Comparison of ENCODE assay signal across 10 cellular contexts in genomic region chr2:37653093-37653492, GRCh38. TPM values are rescaled to one million over a fixed set of nuclear protein-coding genes. Genes with fewer than 3 reads are reported as not detected.
DNase-seq lines count a peak whose midpoint lies in the region; TF ChIP-seq lines count a peak whose summit lies in the region.
"Had no signal": no experiment of that assay in that cellular context is flagged by ENCODE, and none has a peak within 500 bp of the region (broad histone marks: within the 10 kb centered on the region; RNA-seq: fewer than 3 reads in every experiment).

No MANE protein-coding gene starts in this region.

- peak overlapping the region; percentile 48 for H3K9ac ChIP-seq in OCI-LY3 (ENCODE audit: low read length)

- peaks cover 0 to 3% of the 10 kb centered on the region in 2 donors for H3K27me3 Mint-ChIP-seq in CD8-positive, alpha-beta memory T cell
- peaks cover 14% of the 10 kb centered on the region for H3K27me3 Mint-ChIP-seq in endothelial cell (ENCODE audit: unreplicated experiment)

- TF ChIP-seq CTCF in OCI-LY3 (IDR thresholded peaks at IDR 0.05; ENCODE audit: low read depth, low read length) (no peak), endothelial cell (IDR thresholded peaks at IDR 0.05; ENCODE audit: unreplicated experiment) (no peak)

- CTCF ChIA-PET in CD8-positive, alpha-beta memory T cell (lab: Charles Lee) = interaction anchor here (1.1 to 1.5 kb wide), 3 partner anchors 17 to 238 kb away, joined by 3 to 5 read pairs (median 4); no protein-coding TSS in a partner anchor

- H3K27ac Mint-ChIP-seq in CD8-positive, alpha-beta memory T cell = peak overlapping the region; percentile 88 to 99 (median 94)
- peak overlapping the region; percentile 96 for H3K27ac Mint-ChIP-seq in endothelial cell (ENCODE audit: unreplicated experiment)
- H3K27ac Mint-ChIP-seq: activated T-helper 2 cell treated with anti-CD3 and anti-CD28 coated beads, Interferon-gamma antibody, Interleukin-2, Interleukin-4, amounts not matched to agents 10 μg/mL and 5 μg/mL and 100 μg/mL, durations not matched to agents 14 hours and 24 hours and 36 hours had no signal

- peaks cover 12% of the 10 kb centered on the region; the same call in 1 of the 2 replicates for H4K20me1 ChIP-seq in OCI-LY3 (ENCODE audit: insufficient read depth, low read length)

- H3K4me3 Mint-ChIP-seq in CD8-positive, alpha-beta memory T cell = peak overlapping the region; percentile 15 to 78 (median 71)
- H3K4me3 Mint-ChIP-seq in endothelial cell (ENCODE audit: unreplicated experiment) = peak overlapping the region; percentile 8

- peaks cover 78% of the 10 kb centered on the region for H3K4me1 ChIP-seq in CD8-positive, alpha-beta memory T cell (ENCODE audit: insufficient read depth, low read length)
- peaks cover 73% of the 10 kb centered on the region for H3K4me1 ChIP-seq in OCI-LY3 (ENCODE audit: low read length)

- peaks cover 5 to 53% (median 27%) of the 10 kb centered on the region in 3 donors for H3K36me3 Mint-ChIP-seq in CD8-positive, alpha-beta memory T cell
- peaks cover 24% of the 10 kb centered on the region for H3K36me3 Mint-ChIP-seq in endothelial cell (ENCODE audit: low read depth, unreplicated experiment)

- peak overlapping the region; percentile 98 for H3K4me2 ChIP-seq in OCI-LY3 (ENCODE audit: low read length)

- peaks cover 92 to 98% (median 98%) of the 10 kb centered on the region in 3 donors for H3K4me1 Mint-ChIP-seq in CD8-positive, alpha-beta memory T cell
- peaks cover 89% of the 10 kb centered on the region for H3K4me1 Mint-ChIP-seq in endothelial cell (ENCODE audit: unreplicated experiment)

- no peak overlapping the region for H3K4me3 ChIP-seq in CD8-positive, alpha-beta memory T cell (ENCODE audit: low read length)
- H3K4me3 ChIP-seq in OCI-LY3 (ENCODE audit: low read length) = peak overlapping the region; percentile 75

- no peaks in the 10 kb centered on the region for H3K27me3 ChIP-seq in CD8-positive, alpha-beta memory T cell (ENCODE audit: insufficient read depth, low read length, poor library complexity, severe bottlenecking)
- H3K27me3 ChIP-seq in OCI-LY3 (ENCODE audit: low read depth, low read length) = no peaks in the 10 kb centered on the region

- no peak overlapping the region for H3K27ac ChIP-seq in CD8-positive, alpha-beta memory T cell (ENCODE audit: low read depth, low read length)
- H3K27ac ChIP-seq in OCI-LY3 (ENCODE audit: low read length) = peak overlapping the region; percentile 95

- no peak for DNase-seq in CD8-positive, alpha-beta memory T cell
- DNase-seq in endothelial cell (ENCODE audit: low spot score) = no peak
- peak; percentile 36 for DNase-seq in pons (ENCODE audit: low spot score)
- DNase-seq in NCI-H526 treated with DMSO at 0.1 percent for 48 hours (lab: John Stamatoyannopoulos, UW) = no peak
- DNase-seq in NCI-H146 (lab: John Stamatoyannopoulos, UW) = no peak
- DNase-seq in stimulated activated CD4-positive, alpha-beta T cell treated with anti-CD3 and anti-CD28 coated beads, Interleukin-12 subunit alpha, Interleukin-12 subunit beta, amount 100 ng/mL, for 4 hours = no peak
- DNase-seq in central memory CD4-positive, alpha-beta T cell = no peak
- DNase-seq: KG1 had no signal

- POLR2A ChIA-PET in CD8-positive, alpha-beta memory T cell (lab: Charles Lee) = interaction anchor here (1.2 to 1.9 kb wide), 2 partner anchors 18 to 123 kb away, joined by 7 to 9 read pairs; partner anchors contain the start of gene CDC42EP3

- no peaks in the 10 kb centered on the region for H3K36me3 ChIP-seq in CD8-positive, alpha-beta memory T cell (ENCODE audit: insufficient read depth, low read length)
- peaks cover 22% of the 10 kb centered on the region for H3K36me3 ChIP-seq in OCI-LY3 (replicated peaks; ENCODE audit: low read depth, low read length)

- H3K79me2 ChIP-seq in OCI-LY3 (ENCODE audit: low read length) = peaks cover 83% of the 10 kb centered on the region

- no peak overlapping the region for H2AFZ ChIP-seq in OCI-LY3 (ENCODE audit: low read depth, low read length)

- H3K9me3 Mint-ChIP-seq in CD8-positive, alpha-beta memory T cell = peaks cover 0 to 3% (median 0%) of the 10 kb centered on the region in 5 donors
- no peaks in the 10 kb centered on the region for H3K9me3 Mint-ChIP-seq in endothelial cell (ENCODE audit: unreplicated experiment)

- no peaks in the 10 kb centered on the region for H3K9me3 ChIP-seq in CD8-positive, alpha-beta memory T cell (ENCODE audit: low read length)
- H3K9me3 ChIP-seq in OCI-LY3 (ENCODE audit: insufficient read depth, low read length) = no peaks in the 10 kb centered on the region

RNA-seq across cellular contexts. Expression of gene CDC42EP3, which starts 18.3 kb away (rescaled TPM):
- total RNA-seq in CD8-positive, alpha-beta memory T cell = 10 to 100 TPM; 37.1 to 39.1 TPM
- polyA plus RNA-seq in CD8-positive, alpha-beta memory T cell = 141 TPM
- 53.1 TPM for total RNA-seq in endothelial cell (ENCODE audit: unreplicated experiment)
